Comparison of ENCODE assay signal across 1 cellular context in the genomic region with DNA sequence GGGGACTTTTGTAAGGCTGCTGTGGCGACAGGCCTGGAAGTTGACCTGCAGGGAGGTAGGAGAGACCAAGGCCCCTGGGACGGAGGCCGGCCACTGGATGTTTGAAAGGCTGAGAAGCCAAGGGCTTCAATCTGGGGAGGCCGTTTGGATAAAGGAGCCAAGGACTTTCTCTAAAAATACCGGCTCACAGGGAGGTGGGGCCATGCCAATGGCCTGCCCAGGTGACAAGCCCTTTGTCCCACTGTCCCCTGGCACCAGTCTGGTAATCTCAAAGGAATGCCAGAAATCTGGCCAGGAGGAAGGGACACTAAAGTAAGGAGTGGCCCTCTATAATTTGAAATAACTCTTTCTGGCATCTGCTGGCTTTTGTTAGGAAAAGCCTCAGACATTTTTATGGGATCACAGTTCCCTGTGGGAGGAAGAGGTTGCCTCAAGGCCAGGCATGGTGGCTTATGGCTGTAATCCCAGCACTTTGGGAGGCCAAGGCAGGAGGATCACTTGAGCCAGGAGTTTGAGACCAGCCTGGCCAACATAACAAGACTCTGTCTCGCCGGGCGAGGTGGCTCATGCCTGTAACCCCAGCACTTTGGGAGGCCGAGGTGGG.
TF ChIP-seq lines count a peak whose summit lies in the region.

No MANE protein-coding gene starts in this region.

TF ChIP-seq in GM23338, 12 proteins besides CTCF, POLR2A, EP300 and RAD21 (continued from another document):
- TF ChIP-seq, protein P1, sequence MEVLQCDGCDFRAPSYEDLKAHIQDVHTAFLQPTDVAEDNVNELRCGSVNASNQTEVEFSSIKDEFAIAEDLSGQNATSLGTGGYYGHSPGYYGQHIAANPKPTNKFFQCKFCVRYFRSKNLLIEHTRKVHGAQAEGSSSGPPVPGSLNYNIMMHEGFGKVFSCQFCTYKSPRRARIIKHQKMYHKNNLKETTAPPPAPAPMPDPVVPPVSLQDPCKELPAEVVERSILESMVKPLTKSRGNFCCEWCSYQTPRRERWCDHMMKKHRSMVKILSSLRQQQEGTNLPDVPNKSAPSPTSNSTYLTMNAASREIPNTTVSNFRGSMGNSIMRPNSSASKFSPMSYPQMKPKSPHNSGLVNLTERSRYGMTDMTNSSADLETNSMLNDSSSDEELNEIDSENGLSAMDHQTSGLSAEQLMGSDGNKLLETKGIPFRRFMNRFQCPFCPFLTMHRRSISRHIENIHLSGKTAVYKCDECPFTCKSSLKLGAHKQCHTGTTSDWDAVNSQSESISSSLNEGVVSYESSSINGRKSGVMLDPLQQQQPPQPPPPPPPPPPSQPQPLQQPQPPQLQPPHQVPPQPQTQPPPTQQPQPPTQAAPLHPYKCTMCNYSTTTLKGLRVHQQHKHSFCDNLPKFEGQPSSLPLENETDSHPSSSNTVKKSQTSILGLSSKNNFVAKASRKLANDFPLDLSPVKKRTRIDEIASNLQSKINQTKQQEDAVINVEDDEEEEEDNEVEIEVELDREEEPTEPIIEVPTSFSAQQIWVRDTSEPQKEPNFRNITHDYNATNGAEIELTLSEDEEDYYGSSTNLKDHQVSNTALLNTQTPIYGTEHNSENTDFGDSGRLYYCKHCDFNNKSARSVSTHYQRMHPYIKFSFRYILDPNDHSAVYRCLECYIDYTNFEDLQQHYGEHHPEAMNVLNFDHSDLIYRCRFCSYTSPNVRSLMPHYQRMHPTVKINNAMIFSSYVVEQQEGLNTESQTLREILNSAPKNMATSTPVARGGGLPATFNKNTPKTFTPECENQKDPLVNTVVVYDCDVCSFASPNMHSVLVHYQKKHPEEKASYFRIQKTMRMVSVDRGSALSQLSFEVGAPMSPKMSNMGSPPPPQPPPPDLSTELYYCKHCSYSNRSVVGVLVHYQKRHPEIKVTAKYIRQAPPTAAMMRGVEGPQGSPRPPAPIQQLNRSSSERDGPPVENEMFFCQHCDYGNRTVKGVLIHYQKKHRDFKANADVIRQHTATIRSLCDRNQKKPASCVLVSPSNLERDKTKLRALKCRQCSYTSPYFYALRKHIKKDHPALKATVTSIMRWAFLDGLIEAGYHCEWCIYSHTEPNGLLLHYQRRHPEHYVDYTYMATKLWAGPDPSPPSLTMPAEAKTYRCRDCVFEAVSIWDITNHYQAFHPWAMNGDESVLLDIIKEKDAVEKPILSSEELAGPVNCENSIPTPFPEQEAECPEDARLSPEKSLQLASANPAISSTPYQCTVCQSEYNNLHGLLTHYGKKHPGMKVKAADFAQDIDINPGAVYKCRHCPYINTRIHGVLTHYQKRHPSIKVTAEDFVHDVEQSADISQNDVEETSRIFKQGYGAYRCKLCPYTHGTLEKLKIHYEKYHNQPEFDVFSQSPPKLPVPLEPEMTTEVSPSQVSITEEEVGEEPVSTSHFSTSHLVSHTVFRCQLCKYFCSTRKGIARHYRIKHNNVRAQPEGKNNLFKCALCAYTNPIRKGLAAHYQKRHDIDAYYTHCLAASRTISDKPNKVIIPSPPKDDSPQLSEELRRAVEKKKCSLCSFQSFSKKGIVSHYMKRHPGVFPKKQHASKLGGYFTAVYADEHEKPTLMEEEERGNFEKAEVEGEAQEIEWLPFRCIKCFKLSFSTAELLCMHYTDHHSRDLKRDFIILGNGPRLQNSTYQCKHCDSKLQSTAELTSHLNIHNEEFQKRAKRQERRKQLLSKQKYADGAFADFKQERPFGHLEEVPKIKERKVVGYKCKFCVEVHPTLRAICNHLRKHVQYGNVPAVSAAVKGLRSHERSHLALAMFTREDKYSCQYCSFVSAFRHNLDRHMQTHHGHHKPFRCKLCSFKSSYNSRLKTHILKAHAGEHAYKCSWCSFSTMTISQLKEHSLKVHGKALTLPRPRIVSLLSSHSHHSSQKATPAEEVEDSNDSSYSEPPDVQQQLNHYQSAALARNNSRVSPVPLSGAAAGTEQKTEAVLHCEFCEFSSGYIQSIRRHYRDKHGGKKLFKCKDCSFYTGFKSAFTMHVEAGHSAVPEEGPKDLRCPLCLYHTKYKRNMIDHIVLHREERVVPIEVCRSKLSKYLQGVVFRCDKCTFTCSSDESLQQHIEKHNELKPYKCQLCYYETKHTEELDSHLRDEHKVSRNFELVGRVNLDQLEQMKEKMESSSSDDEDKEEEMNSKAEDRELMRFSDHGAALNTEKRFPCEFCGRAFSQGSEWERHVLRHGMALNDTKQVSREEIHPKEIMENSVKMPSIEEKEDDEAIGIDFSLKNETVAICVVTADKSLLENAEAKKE (CRISPR knock-in tag; IDR thresholded peaks at IDR 0.05) = no peak
- no peak for TF ChIP-seq CREB1 (CRISPR knock-in tag; IDR thresholded peaks at IDR 0.05; ENCODE audit: low read depth)
- no peak for TF ChIP-seq ZNF331 (CRISPR knock-in tag; IDR thresholded peaks at IDR 0.05; ENCODE audit: low read depth)
- TF ChIP-seq, protein P2, sequence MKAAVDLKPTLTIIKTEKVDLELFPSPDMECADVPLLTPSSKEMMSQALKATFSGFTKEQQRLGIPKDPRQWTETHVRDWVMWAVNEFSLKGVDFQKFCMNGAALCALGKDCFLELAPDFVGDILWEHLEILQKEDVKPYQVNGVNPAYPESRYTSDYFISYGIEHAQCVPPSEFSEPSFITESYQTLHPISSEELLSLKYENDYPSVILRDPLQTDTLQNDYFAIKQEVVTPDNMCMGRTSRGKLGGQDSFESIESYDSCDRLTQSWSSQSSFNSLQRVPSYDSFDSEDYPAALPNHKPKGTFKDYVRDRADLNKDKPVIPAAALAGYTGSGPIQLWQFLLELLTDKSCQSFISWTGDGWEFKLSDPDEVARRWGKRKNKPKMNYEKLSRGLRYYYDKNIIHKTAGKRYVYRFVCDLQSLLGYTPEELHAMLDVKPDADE (IDR thresholded peaks at IDR 0.05) = no peak
- no peak for TF ChIP-seq EZH2phosphoT487 (IDR thresholded peaks at IDR 0.05; ENCODE audit: unreplicated experiment)
